ENCODE assay signal across 16 cellular contexts in the genomic region with DNA sequence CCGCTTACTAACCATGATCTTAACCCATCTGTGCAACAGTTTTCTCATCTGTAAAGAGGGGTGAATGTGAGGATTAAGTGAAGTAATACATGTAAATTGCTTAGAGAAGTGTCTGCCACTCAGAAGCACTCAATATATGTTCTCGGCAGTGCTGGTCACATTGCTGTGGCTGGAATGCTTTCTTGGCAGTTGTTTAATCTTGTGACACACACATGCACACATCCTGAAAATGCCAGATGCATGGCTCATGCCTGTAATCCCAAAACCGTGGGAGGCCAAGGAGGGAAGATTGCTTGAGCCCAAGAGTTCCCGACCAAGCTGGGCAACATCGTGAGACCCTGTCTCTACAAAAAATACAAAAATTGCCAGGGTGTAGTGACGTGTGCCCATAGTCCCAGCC. TPM values are rescaled to one million over a fixed set of nuclear protein-coding genes. Genes with fewer than 3 reads are reported as not detected.
DNase-seq lines count a peak whose midpoint lies in the region; ATAC-seq and TF ChIP-seq lines count a peak whose summit lies in the region.
"Had no signal": no experiment of that assay in that cellular context is flagged by ENCODE, and none has a peak within 500 bp of the region (broad histone marks: within the 10 kb centered on the region; RNA-seq: fewer than 3 reads in every experiment).

No MANE protein-coding gene starts in this region.

- peaks cover 0 to 33% of the 10 kb centered on the region in 2 donors for H3K27me3 ChIP-seq in left lung

- peak; percentile 75 for ATAC-seq in left lung
- no peak for ATAC-seq in WTC11
- no peak for ATAC-seq in HG02981 (IDR thresholded peaks at IDR 0.05; ENCODE audit: unreplicated experiment)
- ATAC-seq: gastrocnemius medialis had no signal

- H3K27ac Mint-ChIP-seq in WTC11, result no peak overlapping the region

- intact Hi-C loops in left lung (cut with DNase I), result no loop called here

- H3K4me3 ChIP-seq in cardiac fibroblast (replicated peaks in 1 of 2; ENCODE audit: low read depth in 2 of 2, low read length in 2 of 2), result no peak overlapping the region
- no peak overlapping the region for H3K4me3 ChIP-seq in left lung
- H3K4me3 ChIP-seq: gastrocnemius medialis had no signal

- POLR2A ChIA-PET in WTC11 (lab: Charles Lee), result no interaction called here

- CTCF ChIA-PET in WTC11 (lab: Charles Lee), result no interaction called here

- no peaks in the 10 kb centered on the region for H3K36me3 Mint-ChIP-seq in WTC11

- no peaks in the 10 kb centered on the region for H3K36me3 ChIP-seq in left lung
- H3K36me3 ChIP-seq: gastrocnemius medialis had no signal

- H3K4me1 Mint-ChIP-seq in WTC11, result peaks cover 31% of the 10 kb centered on the region

- DNase-seq in ACHN (peak; percentile 67), HS-5 (ENCODE audit: low read depth) (peak; percentile 95), cardiac fibroblast (ENCODE audit: low read depth in 2 of 2) (peak; percentile 96 to 97), left lung (no peak), amygdala (lab: John Stamatoyannopoulos, UW) (no peak), WTC11 (ENCODE audit: low spot score) (no peak), SIG-M5 treated with dmso at 0.1 percent for 504 hours (lab: John Stamatoyannopoulos, UW; ENCODE audit: unreplicated experiment) (no peak)
- DNase-seq: anterior cingulate cortex; gastrocnemius medialis; midbrain; NCI-H1417; NK-92 treated with Interleukin-12 subunit alpha and Interleukin-12 subunit beta, amount 100 ng/mL, for 24 hours; small intestine; T-helper 9 cell had no signal

- H3K27ac ChIP-seq in left lung, result no peak overlapping the region
- H3K27ac ChIP-seq: C4-2B, gastrocnemius medialis had no signal

- TF ChIP-seq CTCF in cardiac fibroblast (IDR thresholded peaks at IDR 0.05; ENCODE audit: low read depth, low read length) (no peak), left lung (IDR thresholded peaks at IDR 0.05) (no peak), WTC11 (IDR thresholded peaks at IDR 0.05) (no peak)

- in situ Hi-C loops in ACHN (cut with HindIII; ENCODE audit: low pct_ligation_motif_present, low pct_unique_long_range_greater_than_20kb, low sequenced_read_pairs), result no loop called here

- no peaks in the 10 kb centered on the region for H3K4me1 ChIP-seq in left lung
- H3K4me1 ChIP-seq: gastrocnemius medialis had no signal

- H3K27me3 Mint-ChIP-seq in WTC11 (ENCODE audit: low read depth), result no peaks in the 10 kb centered on the region; the same call in none of the 2 replicates

- H3K4me3 Mint-ChIP-seq in WTC11, result no peak overlapping the region

- no peaks in the 10 kb centered on the region for H3K9me3 ChIP-seq in left lung
- H3K9me3 ChIP-seq: gastrocnemius medialis had no signal

- no peaks in the 10 kb centered on the region for H3K9me3 Mint-ChIP-seq in WTC11

TF ChIP-seq in WTC11, 78 proteins besides CTCF, POLR2A, EP300 and RAD21:
- TF ChIP-seq CREB1 (CRISPR knock-in tag; IDR thresholded peaks at IDR 0.05), result no peak
- no peak for TF ChIP-seq SP1 (CRISPR knock-in tag; conservative IDR thresholded peaks at IDR 0.05)
- no peak for TF ChIP-seq JUN (CRISPR knock-in tag; IDR thresholded peaks at IDR 0.05)
- TF ChIP-seq, protein P1, sequence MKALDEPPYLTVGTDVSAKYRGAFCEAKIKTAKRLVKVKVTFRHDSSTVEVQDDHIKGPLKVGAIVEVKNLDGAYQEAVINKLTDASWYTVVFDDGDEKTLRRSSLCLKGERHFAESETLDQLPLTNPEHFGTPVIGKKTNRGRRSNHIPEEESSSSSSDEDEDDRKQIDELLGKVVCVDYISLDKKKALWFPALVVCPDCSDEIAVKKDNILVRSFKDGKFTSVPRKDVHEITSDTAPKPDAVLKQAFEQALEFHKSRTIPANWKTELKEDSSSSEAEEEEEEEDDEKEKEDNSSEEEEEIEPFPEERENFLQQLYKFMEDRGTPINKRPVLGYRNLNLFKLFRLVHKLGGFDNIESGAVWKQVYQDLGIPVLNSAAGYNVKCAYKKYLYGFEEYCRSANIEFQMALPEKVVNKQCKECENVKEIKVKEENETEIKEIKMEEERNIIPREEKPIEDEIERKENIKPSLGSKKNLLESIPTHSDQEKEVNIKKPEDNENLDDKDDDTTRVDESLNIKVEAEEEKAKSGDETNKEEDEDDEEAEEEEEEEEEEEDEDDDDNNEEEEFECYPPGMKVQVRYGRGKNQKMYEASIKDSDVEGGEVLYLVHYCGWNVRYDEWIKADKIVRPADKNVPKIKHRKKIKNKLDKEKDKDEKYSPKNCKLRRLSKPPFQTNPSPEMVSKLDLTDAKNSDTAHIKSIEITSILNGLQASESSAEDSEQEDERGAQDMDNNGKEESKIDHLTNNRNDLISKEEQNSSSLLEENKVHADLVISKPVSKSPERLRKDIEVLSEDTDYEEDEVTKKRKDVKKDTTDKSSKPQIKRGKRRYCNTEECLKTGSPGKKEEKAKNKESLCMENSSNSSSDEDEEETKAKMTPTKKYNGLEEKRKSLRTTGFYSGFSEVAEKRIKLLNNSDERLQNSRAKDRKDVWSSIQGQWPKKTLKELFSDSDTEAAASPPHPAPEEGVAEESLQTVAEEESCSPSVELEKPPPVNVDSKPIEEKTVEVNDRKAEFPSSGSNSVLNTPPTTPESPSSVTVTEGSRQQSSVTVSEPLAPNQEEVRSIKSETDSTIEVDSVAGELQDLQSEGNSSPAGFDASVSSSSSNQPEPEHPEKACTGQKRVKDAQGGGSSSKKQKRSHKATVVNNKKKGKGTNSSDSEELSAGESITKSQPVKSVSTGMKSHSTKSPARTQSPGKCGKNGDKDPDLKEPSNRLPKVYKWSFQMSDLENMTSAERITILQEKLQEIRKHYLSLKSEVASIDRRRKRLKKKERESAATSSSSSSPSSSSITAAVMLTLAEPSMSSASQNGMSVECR (CRISPR knock-in tag; IDR thresholded peaks at IDR 0.05; ENCODE audit: borderline replicate concordance), result no peak
- no peak for TF ChIP-seq OVOL2 (CRISPR knock-in tag; IDR thresholded peaks at IDR 0.05; ENCODE audit: borderline replicate concordance)
- TF ChIP-seq EMX1 (CRISPR knock-in tag; IDR thresholded peaks at IDR 0.05), result no peak
- no peak for TF ChIP-seq FOXK1 (CRISPR knock-in tag; IDR thresholded peaks at IDR 0.05)
- TF ChIP-seq ZNF232 (CRISPR knock-in tag; IDR thresholded peaks at IDR 0.05), result no peak
- no peak for TF ChIP-seq CBFB (CRISPR knock-in tag; IDR thresholded peaks at IDR 0.05; ENCODE audit: low read depth)
- TF ChIP-seq TEAD1 (CRISPR knock-in tag; IDR thresholded peaks at IDR 0.05), result no peak
- TF ChIP-seq ESRRA (CRISPR knock-in tag; IDR thresholded peaks at IDR 0.05; ENCODE audit: borderline replicate concordance), result no peak
- TF ChIP-seq TP53 (CRISPR knock-in tag; IDR thresholded peaks at IDR 0.05), result no peak

RNA-seq across cellular contexts. Expression of a gene that starts 4.9 kb away (rescaled TPM):
- total RNA-seq in left lung (100 to 1,000 TPM; 104 to 136 TPM), WTC11 (2021) (284 to 302 TPM (median 285 TPM) in 3 replicates)

RNA-seq across cellular contexts. Expression of a gene that starts 9.8 kb away (rescaled TPM):
- total RNA-seq in left lung (under 1 TPM in 1 of 2 donors, not detected in 1; 0.20 TPM), WTC11 (2021) (0.15 to 0.39 TPM in 2 of 3 replicates, not detected in the other)
- total RNA-seq: gastrocnemius medialis had no signal

RNA-seq across cellular contexts. Expression of a gene that starts 14.9 kb away (rescaled TPM):
- total RNA-seq in left lung (not detected), WTC11 (2021) (0.20 to 0.30 TPM in 2 of 3 replicates, not detected in the other)
- total RNA-seq: gastrocnemius medialis had no signal

RNA-seq across cellular contexts. Expression of a gene that starts 27.1 kb away (rescaled TPM):
- 100 to 1,000 TPM in 1 of 2 donors, 10 to 100 TPM in 1; 98.3 to 112 TPM for total RNA-seq in left lung
- 132 to 135 TPM (median 132 TPM) in 3 replicates for total RNA-seq in WTC11 (2021)

RNA-seq across cellular contexts. Expression of a gene that starts 28.0 kb away (rescaled TPM):
- total RNA-seq in left lung (not detected), WTC11 (2021) (1.3 to 3.2 TPM (median 1.7 TPM) in 3 replicates)
- total RNA-seq: gastrocnemius medialis had no signal

Comparison
In these comparisons a context has a peak if more than half of its experiments do, and no peak if none do; other contexts are left out.
1. DNase-seq: peak in ACHN (single experiment), HS-5 (single experiment) and cardiac fibroblast (2 of 2); none in left lung (0 of 2), amygdala (0 of 56), WTC11 (single experiment) and SIG-M5 treated with dmso at 0.1 percent for 504 hours (single experiment).